ENCODE assay signal across 11 cellular contexts in genomic region chr16:29126057-29126494, GRCh38.
DNase-seq lines count a peak whose midpoint lies in the region; ATAC-seq and TF ChIP-seq lines count a peak whose summit lies in the region.
"Had no signal": no experiment of that assay in that cellular context is flagged by ENCODE, and none has a peak within 500 bp of the region (broad histone marks: within the 10 kb centered on the region; RNA-seq: fewer than 3 reads in every experiment).

No MANE protein-coding gene starts in this region.

- H3K27me3 ChIP-seq in right atrium auricular region (no peaks in the 10 kb centered on the region), right cardiac atrium (ENCODE audit: control insufficient read depth, insufficient read depth) (no peaks in the 10 kb centered on the region)
- H3K27me3 ChIP-seq: BE2C had no signal

- ATAC-seq in Right ventricle myocardium inferior: peak; percentile 27
- ATAC-seq in T-helper 17 cell: no peak
- ATAC-seq in right cardiac atrium: peak in 1 of 2 donors; percentile 26
- peak; percentile 70 for ATAC-seq in stimulated activated naive CD8-positive, alpha-beta T cell treated with anti-CD3 and anti-CD28 coated beads, Interleukin-15, amount 100 ng/mL, for 72 hours
- no peak for ATAC-seq in GM18867 (IDR thresholded peaks at IDR 0.05; ENCODE audit: unreplicated experiment)

- no peak for TF ChIP-seq CTCF in right atrium auricular region (IDR thresholded peaks at IDR 0.05)

- H3K36me3 Mint-ChIP-seq in T-helper 17 cell (ENCODE audit: low read depth): peaks cover 3% of the 10 kb centered on the region

- no peaks in the 10 kb centered on the region for H3K36me3 ChIP-seq in right atrium auricular region
- H3K36me3 ChIP-seq: BE2C had no signal

- H3K9me3 ChIP-seq in right atrium auricular region (no peaks in the 10 kb centered on the region), T-helper 17 cell (ENCODE audit: control insufficient read depth, low read length, poor library complexity, severe bottlenecking) (no peaks in the 10 kb centered on the region), right cardiac atrium (ENCODE audit: control insufficient read depth, low read length) (no peaks in the 10 kb centered on the region)
- H3K9me3 ChIP-seq: BE2C had no signal

- intact Hi-C loops in Right ventricle myocardium inferior (cut with DNase I): no loop called here
- intact Hi-C loops in right cardiac atrium (cut with DNase I): no loop called here

- H3K4me3 Mint-ChIP-seq in T-helper 17 cell: no peak overlapping the region
- no peak overlapping the region for H3K4me3 Mint-ChIP-seq in stimulated activated naive CD8-positive, alpha-beta T cell treated with anti-CD3 and anti-CD28 coated beads, Interleukin-15, amount 100 ng/mL, for 72 hours

- no peak overlapping the region for H3K4me3 ChIP-seq in right atrium auricular region
- no peak overlapping the region for H3K4me3 ChIP-seq in right cardiac atrium (ENCODE audit: low read length)

- peaks cover 9% of the 10 kb centered on the region for H3K4me1 Mint-ChIP-seq in T-helper 17 cell
- H3K4me1 Mint-ChIP-seq in stimulated activated naive CD8-positive, alpha-beta T cell treated with anti-CD3 and anti-CD28 coated beads, Interleukin-15, amount 100 ng/mL, for 72 hours: peaks cover 16% of the 10 kb centered on the region

- DNase-seq in Right ventricle myocardium inferior (ENCODE audit: missing footprints) (peak; percentile 83), right atrium auricular region (ENCODE audit: low spot score) (no peak), T-helper 17 cell (no peak), right cardiac atrium (peak in 2 of 3 donors; percentile 71 to 74), NCI-H1105 (lab: John Stamatoyannopoulos, UW) (no peak), occipital lobe (lab: John Stamatoyannopoulos, UW) (no peak)
- no peak for DNase-seq in stimulated activated naive CD8-positive, alpha-beta T cell treated with anti-CD3 and anti-CD28 coated beads, Interleukin-15, amount 100 ng/mL, for 72 hours
- DNase-seq: BE2C, cortex of kidney, NCI-H226 had no signal

- peaks cover 0 to 28% of the 10 kb centered on the region in 2 donors for H3K4me1 ChIP-seq in right atrium auricular region
- no peaks in the 10 kb centered on the region for H3K4me1 ChIP-seq in right cardiac atrium (ENCODE audit: control insufficient read depth, insufficient read depth, low read length)

- 80% methylated on average over 15 of the region's 15 CpGs for WGBS in right cardiac atrium

- H3K27ac ChIP-seq in right atrium auricular region (no peak overlapping the region), right cardiac atrium (ENCODE audit: low read length) (no peak overlapping the region)

- no peaks in the 10 kb centered on the region for H3K9me3 Mint-ChIP-seq in stimulated activated naive CD8-positive, alpha-beta T cell treated with anti-CD3 and anti-CD28 coated beads, Interleukin-15, amount 100 ng/mL, for 72 hours

- H3K27me3 Mint-ChIP-seq in T-helper 17 cell: no peaks in the 10 kb centered on the region
- no peaks in the 10 kb centered on the region for H3K27me3 Mint-ChIP-seq in stimulated activated naive CD8-positive, alpha-beta T cell treated with anti-CD3 and anti-CD28 coated beads, Interleukin-15, amount 100 ng/mL, for 72 hours

- peak overlapping the region; percentile 49 for H3K27ac Mint-ChIP-seq in T-helper 17 cell
- peak overlapping the region in 1 of 2 donors; percentile 25 for H3K27ac Mint-ChIP-seq in stimulated activated naive CD8-positive, alpha-beta T cell treated with anti-CD3 and anti-CD28 coated beads, Interleukin-15, amount 100 ng/mL, for 72 hours

Comparison
In these comparisons a context has a peak if more than half of its experiments do, and no peak if none do; other contexts are left out.
1. DNase-seq: peak in Right ventricle myocardium inferior (single experiment) and right cardiac atrium (2 of 3); none in right atrium auricular region (single experiment), T-helper 17 cell (0 of 3), stimulated activated naive CD8-positive, alpha-beta T cell treated with anti-CD3 and anti-CD28 coated beads, Interleukin-15, amount 100 ng/mL, for 72 hours (0 of 2), NCI-H1105 (single experiment) and occipital lobe (single experiment).
2. ATAC-seq: peak in Right ventricle myocardium inferior (single experiment) and stimulated activated naive CD8-positive, alpha-beta T cell treated with anti-CD3 and anti-CD28 coated beads, Interleukin-15, amount 100 ng/mL, for 72 hours (single experiment); none in T-helper 17 cell (single experiment) and GM18867 (single experiment).